17 cellular contexts compared by ENCODE assay signal in genomic region chr10:99080275-99080816, GRCh38.
A peak's percentile ranks its signal among the peaks of the same experiment; 100 is the strongest.
DNase-seq lines count a peak whose midpoint lies in the region; TF ChIP-seq lines count a peak whose summit lies in the region.
"Had no signal": no experiment of that assay in that cellular context is flagged by ENCODE, and none has a peak within 500 bp of the region (broad histone marks: within the 10 kb centered on the region; RNA-seq: fewer than 3 reads in every experiment).

No MANE protein-coding gene starts in this region.

- in situ Hi-C loops in T47D (cut with HindIII; ENCODE audit: low pct_unique_long_range_greater_than_20kb, low sequenced_read_pairs), result no loop called here

- H3K4me1 Mint-ChIP-seq in MCF 10A (ENCODE audit: insufficient read depth, unreplicated experiment) (no peaks in the 10 kb centered on the region), HFFc6 (ENCODE audit: low read depth) (no peaks in the 10 kb centered on the region)
- H3K4me1 Mint-ChIP-seq: B cell had no signal

- no peak overlapping the region for H3K4me3 ChIP-seq in tibial artery
- H3K4me3 ChIP-seq: BLaER1 treated with 17β-estradiol and CSF1 and Interleukin-3, amounts not matched to agents 10 nM and 100 nM; GM12878 had no signal

- H3K4me3 Mint-ChIP-seq in MCF 10A (ENCODE audit: unreplicated experiment) (no peak overlapping the region), HFFc6 (no peak overlapping the region)
- H3K4me3 Mint-ChIP-seq: B cell; CD8-positive, alpha-beta T cell; H9 had no signal

- no TSS peak for BruUV-seq in MCF 10A (replicated peaks; lab: Mats Ljungman, UMichigan)

- H3K9me3 Mint-ChIP-seq in MCF 10A (ENCODE audit: unreplicated experiment) (no peaks in the 10 kb centered on the region), HFFc6 (peaks cover 5% of the 10 kb centered on the region; the same call in 1 of the 2 replicates)
- H3K9me3 Mint-ChIP-seq: H9 had no signal

- H3K27me3 ChIP-seq in tibial artery, result no peaks in the 10 kb centered on the region
- H3K27me3 ChIP-seq: BLaER1 treated with 17β-estradiol and CSF1 and Interleukin-3, amounts not matched to agents 10 nM and 100 nM had no signal

- H3K27ac Mint-ChIP-seq in MCF 10A (ENCODE audit: low read depth, unreplicated experiment) (no peak overlapping the region), HFFc6 (no peak overlapping the region)
- H3K27ac Mint-ChIP-seq: B cell; CD8-positive, alpha-beta T cell; H9 had no signal

- intact Hi-C loops in MCF 10A (cut with micrococcal nuclease) (no loop called here), tibial artery (cut with DNase I; ENCODE audit: low total_unique reads) (no loop called here)

- H3K9me3 ChIP-seq in tibial artery, result no peaks in the 10 kb centered on the region
- H3K9me3 ChIP-seq: BLaER1 treated with 17β-estradiol and CSF1 and Interleukin-3, amounts not matched to agents 10 nM and 100 nM had no signal

- H3K27me3 Mint-ChIP-seq in MCF 10A (ENCODE audit: insufficient read depth, unreplicated experiment) (peaks cover 18% of the 10 kb centered on the region), HFFc6 (ENCODE audit: insufficient read depth) (no peaks in the 10 kb centered on the region)

- TF ChIP-seq CTCF in MCF 10A (IDR thresholded peaks at IDR 0.05; ENCODE audit: unreplicated experiment) (no peak), tibial artery (IDR thresholded peaks at IDR 0.05) (no peak), HFFc6 (IDR thresholded peaks at IDR 0.05) (no peak)

- DNase-seq in T47D (ENCODE audit: low read depth in 1 of 2, low spot score in 1 of 2) (peak; percentile 35 to 68), MCF 10A (ENCODE audit: unreplicated experiment) (no peak), astrocyte of the hippocampus (ENCODE audit: low read depth, low spot score) (peak; percentile 0), tibial artery (no peak), NCI-H2081 (lab: John Stamatoyannopoulos, UW) (no peak), HFFc6 (no peak)
- DNase-seq: CD8-positive, alpha-beta T cell; COR-L47; DMS 273 treated with DMSO at 0.1 percent for 48 hours; DMS53; DND-41; EL; H9; IMR-90 had no signal

- H3K4me1 ChIP-seq in tibial artery, result peaks cover 0 to 69% (median 18%) of the 10 kb centered on the region in 4 donors
- H3K4me1 ChIP-seq: BLaER1 treated with 17β-estradiol and CSF1 and Interleukin-3, amounts not matched to agents 10 nM and 100 nM had no signal

- peak overlapping the region; percentile 39 to 70 for H3K27ac ChIP-seq in tibial artery
- H3K27ac ChIP-seq: BLaER1 treated with 17β-estradiol and CSF1 and Interleukin-3, amounts not matched to agents 10 nM and 100 nM had no signal

- no peaks in the 10 kb centered on the region for H3K36me3 Mint-ChIP-seq in MCF 10A (ENCODE audit: insufficient read depth, unreplicated experiment)
- no peaks in the 10 kb centered on the region for H3K36me3 Mint-ChIP-seq in HFFc6 (ENCODE audit: low read depth)
- H3K36me3 Mint-ChIP-seq: CD8-positive, alpha-beta T cell had no signal

- CTCF ChIA-PET in MCF 10A (lab: Yijun Ruan, JAX), result interaction anchor here (0.6 kb wide), 1 partner anchor 1029 kb away, joined by 3 read pairs; no protein-coding TSS in a partner anchor

- no peaks in the 10 kb centered on the region for H3K36me3 ChIP-seq in tibial artery
- H3K36me3 ChIP-seq: BLaER1 treated with 17β-estradiol and CSF1 and Interleukin-3, amounts not matched to agents 10 nM and 100 nM had no signal

- POLR2A ChIA-PET in MCF 10A (lab: Yijun Ruan, JAX), result no interaction called here

Comparison
In these comparisons a context has a peak if more than half of its experiments do, and no peak if none do; other contexts are left out.
1. DNase-seq: peak in T47D (2 of 2) and astrocyte of the hippocampus (single experiment); none in MCF 10A (single experiment), tibial artery (0 of 2), NCI-H2081 (0 of 2) and HFFc6 (single experiment).